Comparison of ENCODE assay signal across 8 cellular contexts in the genomic region with DNA sequence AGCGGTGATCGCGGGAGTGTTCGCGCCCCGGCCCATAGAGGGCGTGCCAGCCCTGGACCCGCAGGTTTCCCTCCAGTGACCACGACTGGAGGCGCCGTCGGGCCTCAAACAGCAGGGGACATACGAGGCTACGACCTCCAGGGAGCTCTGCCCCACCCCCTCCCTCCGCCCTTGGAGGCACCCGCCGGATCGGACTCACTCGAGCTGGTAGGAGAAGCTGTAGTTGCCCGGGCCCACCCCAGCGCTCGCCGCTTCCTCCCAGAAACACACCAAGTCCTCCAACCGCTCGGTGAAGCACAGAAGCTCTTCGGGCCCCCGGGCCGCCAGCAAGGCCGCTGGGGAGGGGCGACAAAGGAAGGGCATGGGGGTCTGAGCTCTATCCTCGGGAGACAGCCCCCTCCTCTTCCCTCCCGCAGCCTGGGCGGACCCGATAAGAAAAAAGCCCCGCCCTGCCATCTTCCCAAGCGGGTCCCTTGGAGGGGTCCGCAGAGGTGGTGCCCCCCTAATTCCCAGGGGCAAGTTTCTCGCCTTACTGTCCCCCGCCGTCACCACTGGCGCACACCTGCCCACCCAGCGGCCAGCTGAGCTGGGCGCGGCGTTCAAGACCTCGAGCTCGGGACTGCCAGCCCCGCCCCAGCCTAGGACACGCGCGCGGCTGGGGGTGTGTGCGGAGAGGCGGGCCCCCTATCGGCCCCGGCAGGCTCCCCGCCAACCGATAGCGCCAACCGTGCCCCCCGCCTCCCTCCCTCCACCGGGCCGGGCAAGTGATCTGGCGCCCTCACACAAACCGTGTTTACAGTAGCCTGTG. TPM values are rescaled to one million over a fixed set of nuclear protein-coding genes. Genes with fewer than 3 reads are reported as not detected.
DNase-seq lines count a peak whose midpoint lies in the region; ATAC-seq and TF ChIP-seq lines count a peak whose summit lies in the region.

No MANE protein-coding gene starts in this region.

- intact Hi-C loops in activated CD4-positive, alpha-beta T cell treated with anti-CD3 and anti-CD28 coated beads for 36 hours (cut with DNase I, micrococcal nuclease) = loop anchor here (5.0 kb wide), 2 partner anchors 39 to 254 kb away; no protein-coding TSS in a partner anchor
- intact Hi-C loops in Right ventricle myocardium superior (cut with DNase I) (loop anchor here (10.0 kb wide), 2 partner anchors 52 to 88 kb away; partner anchors contain the start of genes ODAD3, PRKCSH and TSPAN16), prostate gland (cut with DNase I) (loop anchor here (10.0 kb wide), 1 partner anchor 202 kb away; no protein-coding TSS in a partner anchor)

- peaks cover 2% of the 10 kb centered on the region for H3K36me3 Mint-ChIP-seq in activated CD4-positive, alpha-beta T cell treated with anti-CD3 and anti-CD28 coated beads for 36 hours (ENCODE audit: low read depth)

- peak overlapping the region; percentile 10 to 26 for H3K4me3 ChIP-seq in prostate gland

- CTCF ChIA-PET in activated CD4-positive, alpha-beta T cell treated with anti-CD3 and anti-CD28 coated beads for 36 hours (lab: Charles Lee) = interaction anchor here (0.6 to 4.5 kb wide), 15 partner anchors 8 to 429 kb away, joined by 3 to 24 read pairs (median 4); partner anchors contain the start of genes CCDC159, ELOF1, SWSAP1 and TMEM205

- H3K36me3 ChIP-seq in prostate gland = no peaks in the 10 kb centered on the region

- no peak for TF ChIP-seq POLR2A in prostate gland (IDR thresholded peaks at IDR 0.05)

- peak overlapping the region in 1 of 2 donors; percentile 51 for H3K27ac ChIP-seq in prostate gland

- DNase-seq in activated CD4-positive, alpha-beta T cell treated with anti-CD3 and anti-CD28 coated beads for 36 hours = peak; percentile 73
- no peak for DNase-seq in activated CD4-positive, alpha-beta T cell treated with anti-CD3 and anti-CD28 coated beads for 1 hour
- peak; percentile 58 for DNase-seq in NCI-H69 (lab: John Stamatoyannopoulos, UW)
- peak; percentile 69 to 76 for DNase-seq in activated T-cell treated with anti-CD3 and anti-CD28 coated beads, Interleukin-2, amount 50 U/mL, for 48 hours
- DNase-seq in Right ventricle myocardium superior = peak; percentile 73
- no peak for DNase-seq in prostate gland (ENCODE audit: low spot score)

- TF ChIP-seq CTCF in prostate gland (IDR thresholded peaks at IDR 0.05) = peak; percentile 11 to 75 (median 36)

- peaks cover 18% of the 10 kb centered on the region for H3K4me1 ChIP-seq in prostate gland (replicated peaks)

- no peaks in the 10 kb centered on the region for H3K27me3 ChIP-seq in prostate gland (replicated peaks; ENCODE audit: insufficient read depth)

- peak overlapping the region; percentile 75 for H3K4me3 Mint-ChIP-seq in activated CD4-positive, alpha-beta T cell treated with anti-CD3 and anti-CD28 coated beads for 36 hours

- 3% methylated on average over 63 of the region's 65 CpGs for WGBS in prostate gland

- H3K27ac Mint-ChIP-seq in activated CD4-positive, alpha-beta T cell treated with anti-CD3 and anti-CD28 coated beads for 36 hours = no peak overlapping the region

- no peak for ATAC-seq in activated CD4-positive, alpha-beta T cell treated with anti-CD3 and anti-CD28 coated beads for 36 hours
- ATAC-seq in Right ventricle myocardium superior (ENCODE audit: poor library complexity) = peak; percentile 15
- no peak for ATAC-seq in HG03159 (IDR thresholded peaks at IDR 0.05; ENCODE audit: unreplicated experiment)
- ATAC-seq in GM21619 (IDR thresholded peaks at IDR 0.05; ENCODE audit: unreplicated experiment) = no peak

- H3K9me3 Mint-ChIP-seq in activated CD4-positive, alpha-beta T cell treated with anti-CD3 and anti-CD28 coated beads for 36 hours (ENCODE audit: low read depth) = no peaks in the 10 kb centered on the region

- H3K9me3 ChIP-seq in prostate gland = no peaks in the 10 kb centered on the region

- POLR2A ChIA-PET in activated CD4-positive, alpha-beta T cell treated with anti-CD3 and anti-CD28 coated beads for 36 hours (lab: Charles Lee) = interaction anchor here (0.6 to 0.7 kb wide), 2 partner anchors 53 to 1768 kb away, joined by 3 to 5 read pairs; no protein-coding TSS in a partner anchor

- H3K27me3 Mint-ChIP-seq in activated CD4-positive, alpha-beta T cell treated with anti-CD3 and anti-CD28 coated beads for 36 hours = peaks cover 14% of the 10 kb centered on the region

- H3K4me1 Mint-ChIP-seq in activated CD4-positive, alpha-beta T cell treated with anti-CD3 and anti-CD28 coated beads for 36 hours = peaks cover 35% of the 10 kb centered on the region

RNA-seq across cellular contexts. Expression of gene EPOR, which starts 1.0 kb away (rescaled TPM):
- total RNA-seq in activated CD4-positive, alpha-beta T cell treated with anti-CD3 and anti-CD28 coated beads for 36 hours = 1 to 10 TPM; 8.0 to 8.4 TPM
- total RNA-seq in Right ventricle myocardium superior (9.2 TPM), prostate gland (1 to 10 TPM; 6.8 to 8.1 TPM)

RNA-seq across cellular contexts. Expression of gene SWSAP1, which starts 8.6 kb away (rescaled TPM):
- 1 to 10 TPM; 1.5 to 1.7 TPM for total RNA-seq in activated CD4-positive, alpha-beta T cell treated with anti-CD3 and anti-CD28 coated beads for 36 hours
- total RNA-seq in Right ventricle myocardium superior = 1.2 TPM
- total RNA-seq in prostate gland = 1 to 10 TPM; 4.1 to 6.3 TPM

RNA-seq across cellular contexts. Expression of gene PLPPR2, which starts 27.9 kb away (rescaled TPM):
- total RNA-seq in activated CD4-positive, alpha-beta T cell treated with anti-CD3 and anti-CD28 coated beads for 36 hours = 1 to 10 TPM; 2.1 to 2.2 TPM
- total RNA-seq in Right ventricle myocardium superior (13.7 TPM), prostate gland (10 to 100 TPM; 33.9 to 86.1 TPM)

RNA-seq across cellular contexts. Expression of gene RGL3, which starts 36.0 kb away (rescaled TPM):
- not detected for total RNA-seq in activated CD4-positive, alpha-beta T cell treated with anti-CD3 and anti-CD28 coated beads for 36 hours
- 8.6 TPM for total RNA-seq in Right ventricle myocardium superior
- total RNA-seq in prostate gland = 1 to 10 TPM; 5.1 to 8.6 TPM

RNA-seq across cellular contexts. Expression of gene CCDC159, which starts 36.8 kb away (rescaled TPM):
- 10 to 100 TPM; 15.3 to 18.0 TPM for total RNA-seq in activated CD4-positive, alpha-beta T cell treated with anti-CD3 and anti-CD28 coated beads for 36 hours
- total RNA-seq in Right ventricle myocardium superior (18.8 TPM), prostate gland (10 to 100 TPM; 51.5 to 52.4 TPM)

Comparison
In these comparisons a context has a peak if more than half of its experiments do, and no peak if none do; other contexts are left out.
1. DNase-seq: peak in activated CD4-positive, alpha-beta T cell treated with anti-CD3 and anti-CD28 coated beads for 36 hours (single experiment), NCI-H69 (single experiment), activated T-cell treated with anti-CD3 and anti-CD28 coated beads, Interleukin-2, amount 50 U/mL, for 48 hours (2 of 2) and Right ventricle myocardium superior (single experiment); none in activated CD4-positive, alpha-beta T cell treated with anti-CD3 and anti-CD28 coated beads for 1 hour (single experiment) and prostate gland (single experiment).